ENCODE assay signal across 1 cellular context in the genomic region with DNA sequence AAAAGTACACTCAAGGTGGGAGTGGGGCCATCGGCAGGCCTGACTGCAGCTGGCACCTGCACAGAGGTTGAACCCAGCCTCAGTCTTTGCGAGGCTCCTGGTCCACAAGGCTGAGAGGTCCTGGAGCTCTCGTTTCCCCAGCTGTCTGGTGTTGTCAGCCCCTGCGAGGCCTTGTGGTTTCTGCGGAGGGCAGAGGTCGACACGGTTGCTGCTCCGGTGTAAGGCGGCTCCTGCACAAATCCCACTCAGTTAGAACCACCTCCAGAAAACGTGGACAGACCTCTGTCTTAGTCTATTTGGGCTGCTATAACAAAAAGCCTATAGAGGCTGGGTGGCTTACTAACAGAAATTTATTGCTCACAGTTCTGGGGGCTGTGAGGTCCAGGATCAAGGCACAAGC.
TF ChIP-seq lines count a peak whose summit lies in the region.

No MANE protein-coding gene starts in this region.

TF ChIP-seq in K562, 482 proteins besides CTCF, POLR2A, EP300 and RAD21:
- TF ChIP-seq ZNF589 (CRISPR knock-in tag; IDR thresholded peaks at IDR 0.05; ENCODE audit: low read depth) = no peak
- peak; percentile 94 for TF ChIP-seq ZNF12 (CRISPR knock-in tag; IDR thresholded peaks at IDR 0.05)
- TF ChIP-seq, protein P1, sequence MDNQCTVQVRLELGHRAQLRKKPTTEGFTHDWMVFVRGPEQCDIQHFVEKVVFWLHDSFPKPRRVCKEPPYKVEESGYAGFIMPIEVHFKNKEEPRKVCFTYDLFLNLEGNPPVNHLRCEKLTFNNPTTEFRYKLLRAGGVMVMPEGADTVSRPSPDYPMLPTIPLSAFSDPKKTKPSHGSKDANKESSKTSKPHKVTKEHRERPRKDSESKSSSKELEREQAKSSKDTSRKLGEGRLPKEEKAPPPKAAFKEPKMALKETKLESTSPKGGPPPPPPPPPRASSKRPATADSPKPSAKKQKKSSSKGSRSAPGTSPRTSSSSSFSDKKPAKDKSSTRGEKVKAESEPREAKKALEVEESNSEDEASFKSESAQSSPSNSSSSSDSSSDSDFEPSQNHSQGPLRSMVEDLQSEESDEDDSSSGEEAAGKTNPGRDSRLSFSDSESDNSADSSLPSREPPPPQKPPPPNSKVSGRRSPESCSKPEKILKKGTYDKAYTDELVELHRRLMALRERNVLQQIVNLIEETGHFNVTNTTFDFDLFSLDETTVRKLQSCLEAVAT (IDR thresholded peaks at IDR 0.05) = 0 out of 4 replicates have a peak, but pooled peaks of 1 of the 2 experiments have one; percentile 19
- TF ChIP-seq, protein P2, sequence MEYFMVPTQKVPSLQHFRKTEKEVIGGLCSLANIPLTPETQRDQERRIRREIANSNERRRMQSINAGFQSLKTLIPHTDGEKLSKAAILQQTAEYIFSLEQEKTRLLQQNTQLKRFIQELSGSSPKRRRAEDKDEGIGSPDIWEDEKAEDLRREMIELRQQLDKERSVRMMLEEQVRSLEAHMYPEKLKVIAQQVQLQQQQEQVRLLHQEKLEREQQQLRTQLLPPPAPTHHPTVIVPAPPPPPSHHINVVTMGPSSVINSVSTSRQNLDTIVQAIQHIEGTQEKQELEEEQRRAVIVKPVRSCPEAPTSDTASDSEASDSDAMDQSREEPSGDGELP (CRISPR knock-in tag; IDR thresholded peaks at IDR 0.05; ENCODE audit: borderline replicate concordance) = peak; percentile 70; the same call in 1 of the 2 replicates
- peak; percentile 25; the same call in 1 of the 2 replicates for TF ChIP-seq CBFA2T3 (IDR thresholded peaks at IDR 0.05)
